Comparison of ENCODE assay signal across 2 cellular contexts in the genomic region with DNA sequence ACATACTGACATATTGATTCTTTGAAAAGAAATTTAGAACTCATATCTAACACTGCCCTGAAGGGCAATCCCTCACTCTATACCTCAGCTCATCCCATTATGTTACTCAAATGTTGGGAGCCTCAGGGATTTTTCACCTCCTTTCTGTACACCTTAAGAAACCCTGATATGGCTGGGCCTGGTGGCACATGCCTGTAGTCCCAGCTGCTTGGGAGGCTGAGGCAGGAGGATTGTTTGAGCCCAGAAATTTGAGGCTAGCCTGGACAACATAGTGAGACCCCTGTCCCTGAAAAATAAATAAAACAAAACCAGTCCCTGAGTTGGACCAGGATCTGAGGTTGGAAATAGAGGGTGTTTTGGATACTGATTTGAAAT.
TF ChIP-seq lines count a peak whose summit lies in the region.

No MANE protein-coding gene starts in this region.

TF ChIP-seq in A549, 52 proteins besides CTCF, POLR2A, EP300 and RAD21:
- TF ChIP-seq, protein P1, sequence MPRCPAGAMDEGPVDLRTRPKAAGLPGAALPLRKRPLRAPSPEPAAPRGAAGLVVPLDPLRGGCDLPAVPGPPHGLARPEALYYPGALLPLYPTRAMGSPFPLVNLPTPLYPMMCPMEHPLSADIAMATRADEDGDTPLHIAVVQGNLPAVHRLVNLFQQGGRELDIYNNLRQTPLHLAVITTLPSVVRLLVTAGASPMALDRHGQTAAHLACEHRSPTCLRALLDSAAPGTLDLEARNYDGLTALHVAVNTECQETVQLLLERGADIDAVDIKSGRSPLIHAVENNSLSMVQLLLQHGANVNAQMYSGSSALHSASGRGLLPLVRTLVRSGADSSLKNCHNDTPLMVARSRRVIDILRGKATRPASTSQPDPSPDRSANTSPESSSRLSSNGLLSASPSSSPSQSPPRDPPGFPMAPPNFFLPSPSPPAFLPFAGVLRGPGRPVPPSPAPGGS (IDR thresholded peaks at IDR 0.05) = no peak
- TF ChIP-seq RARB (CRISPR knock-in tag; IDR thresholded peaks at IDR 0.05) (no peak), CBX8 (IDR thresholded peaks at IDR 0.05) (no peak), ESRRA (IDR thresholded peaks at IDR 0.05; ENCODE audit: borderline replicate concordance, low read length) (no peak), ZNF302 (CRISPR knock-in tag; IDR thresholded peaks at IDR 0.05) (no peak)
- TF ChIP-seq, protein P2, sequence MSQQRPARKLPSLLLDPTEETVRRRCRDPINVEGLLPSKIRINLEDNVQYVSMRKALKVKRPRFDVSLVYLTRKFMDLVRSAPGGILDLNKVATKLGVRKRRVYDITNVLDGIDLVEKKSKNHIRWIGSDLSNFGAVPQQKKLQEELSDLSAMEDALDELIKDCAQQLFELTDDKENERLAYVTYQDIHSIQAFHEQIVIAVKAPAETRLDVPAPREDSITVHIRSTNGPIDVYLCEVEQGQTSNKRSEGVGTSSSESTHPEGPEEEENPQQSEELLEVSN (IDR thresholded peaks at IDR 0.05; ENCODE audit: borderline replicate concordance, low read depth) = no peak
- TF ChIP-seq, protein P3, sequence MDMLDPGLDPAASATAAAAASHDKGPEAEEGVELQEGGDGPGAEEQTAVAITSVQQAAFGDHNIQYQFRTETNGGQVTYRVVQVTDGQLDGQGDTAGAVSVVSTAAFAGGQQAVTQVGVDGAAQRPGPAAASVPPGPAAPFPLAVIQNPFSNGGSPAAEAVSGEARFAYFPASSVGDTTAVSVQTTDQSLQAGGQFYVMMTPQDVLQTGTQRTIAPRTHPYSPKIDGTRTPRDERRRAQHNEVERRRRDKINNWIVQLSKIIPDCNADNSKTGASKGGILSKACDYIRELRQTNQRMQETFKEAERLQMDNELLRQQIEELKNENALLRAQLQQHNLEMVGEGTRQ (IDR thresholded peaks at IDR 0.05) = no peak
TF ChIP-seq in A549: peak in this region for 0.

TF ChIP-seq in HCT116, 20 proteins besides CTCF, POLR2A, EP300 and RAD21:
- TF ChIP-seq CEBPB (IDR thresholded peaks at IDR 0.05; ENCODE audit: low read depth) (no peak), EZH2 (IDR thresholded peaks at IDR 0.05) (no peak)
